ENCODE assay signal across 7 cellular contexts in genomic region chr5:85927632-85928031, GRCh38.
"Had no signal": no experiment of that assay in that cellular context is flagged by ENCODE, and none has a peak within 500 bp of the region (broad histone marks: within the 10 kb centered on the region; RNA-seq: fewer than 3 reads in every experiment).

No MANE protein-coding gene starts in this region.

- H3K27ac ChIP-seq: HL-60, KMS-11 had no signal

- H3K4me2 ChIP-seq: KMS-11 had no signal

- DNase-seq: KBM-7, KG1 had no signal

- H3K4me3 ChIP-seq: K562 had no signal

- ATAC-seq: HepG2, K562 had no signal

- H3K9ac ChIP-seq: KMS-11 had no signal

- FAIRE-seq: HepG2, HTR-8/SVneo, K562 had no signal
